1 cellular context compared by ENCODE assay signal in genomic region chr4:186808635-186809018, GRCh38.
TF ChIP-seq lines count a peak whose summit lies in the region.

No MANE protein-coding gene starts in this region.

TF ChIP-seq in K562, 482 proteins besides CTCF, POLR2A, EP300 and RAD21 (continued from another document):
- no peak for TF ChIP-seq SAFB2 (IDR thresholded peaks at IDR 0.05; ENCODE audit: borderline replicate concordance, low read depth, low read length, severe bottlenecking)
- TF ChIP-seq MTA1 (IDR thresholded peaks at IDR 0.05; ENCODE audit: borderline replicate concordance), result peak; percentile 17; the same call in 1 of the 2 replicates
- TF ChIP-seq JUND (IDR thresholded peaks at IDR 0.05; ENCODE audit: borderline replicate concordance, low read depth, low read length), result peak; percentile 85
- no peak for TF ChIP-seq JUND (tag; IDR thresholded peaks at IDR 0.05; ENCODE audit: borderline replicate concordance, low read depth, low read length)
- no peak for TF ChIP-seq HIVEP1 (CRISPR knock-in tag; IDR thresholded peaks at IDR 0.05)
- peak; percentile 63; the same call in 1 of the 2 replicates for TF ChIP-seq SMARCA4 (IDR thresholded peaks at IDR 0.05)
- peak; percentile 64 for TF ChIP-seq NFE2 (IDR thresholded peaks at IDR 0.05; ENCODE audit: low read depth)
- peak; percentile 61 for TF ChIP-seq ARID1B (IDR thresholded peaks at IDR 0.05)
- TF ChIP-seq FOSL1 (tag; conservative IDR thresholded peaks at IDR 0.05), result peak; percentile 81
- TF ChIP-seq MNT (conservative IDR thresholded peaks at IDR 0.05), result 0 out of 4 replicates have a peak, but pooled peaks of 1 of the 2 experiments have one; percentile 20
- no peak for TF ChIP-seq E4F1 (CRISPR knock-in tag; IDR thresholded peaks at IDR 0.05; ENCODE audit: borderline replicate concordance)
- TF ChIP-seq NCOA4 (IDR thresholded peaks at IDR 0.05; ENCODE audit: partially characterized antibody), result no peak
- peak; percentile 80 for TF ChIP-seq DPF2 (IDR thresholded peaks at IDR 0.05)
- TF ChIP-seq ZEB2 (IDR thresholded peaks at IDR 0.05), result 0 out of 2 replicates have a peak, but pooled peaks have one; percentile 5
- peak; percentile 43 for TF ChIP-seq FOS (IDR thresholded peaks at IDR 0.05; ENCODE audit: extremely low read depth, insufficient read length)
- TF ChIP-seq ZNF551 (CRISPR knock-in tag; IDR thresholded peaks at IDR 0.05), result no peak
- TF ChIP-seq ATF3 (IDR thresholded peaks at IDR 0.05), result peak; percentile 69
- no peak for TF ChIP-seq ATF3 (CRISPR knock-in tag; conservative IDR thresholded peaks at IDR 0.05)
- TF ChIP-seq JUN (IDR thresholded peaks at IDR 0.05; ENCODE audit: borderline replicate concordance, low read depth, low read length), result 0 out of 2 replicates have a peak, but pooled peaks have one; percentile 30
- TF ChIP-seq JUN (CRISPR knock-in tag; IDR thresholded peaks at IDR 0.05; ENCODE audit: borderline replicate concordance), result no peak
- TF ChIP-seq MBD2 (IDR thresholded peaks at IDR 0.05; ENCODE audit: borderline replicate concordance, low read depth), result 0 out of 2 replicates have a peak, but pooled peaks have one; percentile 15
- peak; percentile 49 for TF ChIP-seq ZFX (CRISPR knock-in tag; IDR thresholded peaks at IDR 0.05)
- TF ChIP-seq SUPT5H (IDR thresholded peaks at IDR 0.05), result no peak
- peak; percentile 56 for TF ChIP-seq SMARCE1 (IDR thresholded peaks at IDR 0.05)
- no peak for TF ChIP-seq ZNF143 (CRISPR knock-in tag; IDR thresholded peaks at IDR 0.05)
- TF ChIP-seq SMARCC2 (IDR thresholded peaks at IDR 0.05; ENCODE audit: low read depth), result peak; percentile 58; the same call in 1 of the 2 replicates
- no peak for TF ChIP-seq GTF2F1 (IDR thresholded peaks at IDR 0.05; ENCODE audit: low read depth, low read length)
- no peak for TF ChIP-seq CHCHD3 (CRISPR knock-in tag; IDR thresholded peaks at IDR 0.05)
- TF ChIP-seq EGR1 (conservative IDR thresholded peaks at IDR 0.05), result peak; percentile 98
TF ChIP-seq in K562: peak in this region for 18.
